In genomic region chr10:4847580-4848020, GRCh38 we compare ENCODE assay signal across 1 cellular context.
TF ChIP-seq lines count a peak whose summit lies in the region.

No MANE protein-coding gene starts in this region.

TF ChIP-seq in K562, 482 proteins besides CTCF, POLR2A, EP300 and RAD21 (continued from another document and continues in another):
- TF ChIP-seq CTBP1 (IDR thresholded peaks at IDR 0.05; ENCODE audit: borderline replicate concordance) (peak; percentile 12; the same call in 1 of the 2 replicates), ZEB2 (IDR thresholded peaks at IDR 0.05) (no peak), ZNF695 (CRISPR knock-in tag; IDR thresholded peaks at IDR 0.05) (no peak), ZNF444 (CRISPR knock-in tag; IDR thresholded peaks at IDR 0.05) (no peak), DPF2 (IDR thresholded peaks at IDR 0.05) (peak; percentile 67; the same call in 1 of the 2 replicates), XRCC4 (IDR thresholded peaks at IDR 0.05; ENCODE audit: extremely low read depth, insufficient read depth, insufficient read length) (no peak), RFX1 (IDR thresholded peaks at IDR 0.05) (no peak), GABPB2 (CRISPR knock-in tag; conservative IDR thresholded peaks at IDR 0.05) (no peak), TGIF2 (CRISPR knock-in tag; IDR thresholded peaks at IDR 0.05) (no peak), ELK3 (CRISPR knock-in tag; IDR thresholded peaks at IDR 0.05) (no peak), CEBPB (tag; IDR thresholded peaks at IDR 0.05) (peak; percentile 31; the same call in 1 of the 2 replicates), SPI1 (IDR thresholded peaks at IDR 0.05; ENCODE audit: borderline replicate concordance, low read depth, low read length) (no peak), PREB (CRISPR knock-in tag; IDR thresholded peaks at IDR 0.05) (no peak), MEIS2 (IDR thresholded peaks at IDR 0.05; ENCODE audit: partially characterized antibody) (no peak), ETS1 (conservative IDR thresholded peaks at IDR 0.05; ENCODE audit: control insufficient read depth, low read depth, low read length) (no peak), TCF7L2 (IDR thresholded peaks at IDR 0.05; ENCODE audit: low read depth, low read length) (no peak), ZNF175 (CRISPR knock-in tag; IDR thresholded peaks at IDR 0.05; ENCODE audit: low read depth) (peak; percentile 63), TBP (optimal IDR thresholded peaks at IDR 0.05; ENCODE audit: low read depth, low read length) (no peak), BRCA1 (IDR thresholded peaks at IDR 0.05) (no peak), BRCA1 (CRISPR knock-in tag; IDR thresholded peaks at IDR 0.05) (no peak), RFX7 (CRISPR knock-in tag; IDR thresholded peaks at IDR 0.05) (no peak), NFXL1 (CRISPR knock-in tag; IDR thresholded peaks at IDR 0.05) (no peak), PHF8 (IDR thresholded peaks at IDR 0.05; ENCODE audit: borderline replicate concordance, low read length) (peak; percentile 10; the same call in 1 of the 2 replicates), PKNOX1 (IDR thresholded peaks at IDR 0.05) (no peak), ESRRA (IDR thresholded peaks at IDR 0.05; ENCODE audit: borderline replicate concordance, low read depth) (no peak), IRF1 (CRISPR knock-in tag; IDR thresholded peaks at IDR 0.05; ENCODE audit: borderline replicate concordance) (no peak), SMARCC2 (IDR thresholded peaks at IDR 0.05; ENCODE audit: low read depth) (peak; percentile 56; the same call in 1 of the 2 replicates), GTF2E2 (tag; IDR thresholded peaks at IDR 0.05) (no peak), ETS2 (tag; IDR thresholded peaks at IDR 0.05; ENCODE audit: borderline replicate concordance, poor library complexity, severe bottlenecking) (no peak), HMGN3 (IDR thresholded peaks at IDR 0.05; ENCODE audit: borderline replicate concordance, extremely low read depth, insufficient read length, low read depth, low read length) (no peak), ZBTB2 (IDR thresholded peaks at IDR 0.05) (no peak), TEAD4 (IDR thresholded peaks at IDR 0.05; ENCODE audit: low read length) (no peak), TEAD4 (CRISPR knock-in tag; IDR thresholded peaks at IDR 0.05; ENCODE audit: borderline replicate concordance) (no peak), ZNF12 (CRISPR knock-in tag; IDR thresholded peaks at IDR 0.05) (no peak), ZNF121 (CRISPR knock-in tag; conservative IDR thresholded peaks at IDR 0.05) (no peak), CREM (IDR thresholded peaks at IDR 0.05; ENCODE audit: low read depth) (peak; percentile 61), HOXB6 (CRISPR knock-in tag; IDR thresholded peaks at IDR 0.05; ENCODE audit: borderline replicate concordance) (no peak), SMAD3 (CRISPR knock-in tag; conservative IDR thresholded peaks at IDR 0.05) (no peak), PATZ1 (CRISPR knock-in tag; IDR thresholded peaks at IDR 0.05; ENCODE audit: borderline replicate concordance) (no peak), ZNF224 (CRISPR knock-in tag; IDR thresholded peaks at IDR 0.05) (no peak), ZNF41 (CRISPR knock-in tag; conservative IDR thresholded peaks at IDR 0.05) (no peak), TARDBP (IDR thresholded peaks at IDR 0.05) (no peak), SREBF2 (CRISPR knock-in tag; IDR thresholded peaks at IDR 0.05) (no peak), ZNF431 (CRISPR knock-in tag; IDR thresholded peaks at IDR 0.05) (no peak), MEF2A (IDR thresholded peaks at IDR 0.05; ENCODE audit: control insufficient read depth, low read depth, low read length) (no peak), TSC22D4 (tag; IDR thresholded peaks at IDR 0.05) (no peak), BRF1 (IDR thresholded peaks at IDR 0.05; ENCODE audit: borderline replicate concordance, extremely low read depth, insufficient read length) (no peak), KLF13 (tag; IDR thresholded peaks at IDR 0.05; ENCODE audit: borderline replicate concordance, low read depth) (no peak), ZBED1 (IDR thresholded peaks at IDR 0.05) (no peak), ATF3 (IDR thresholded peaks at IDR 0.05) (peak; percentile 97), ATF3 (CRISPR knock-in tag; conservative IDR thresholded peaks at IDR 0.05) (no peak), RFX5 (IDR thresholded peaks at IDR 0.05; ENCODE audit: low read depth, low read length) (no peak), SMARCA5 (IDR thresholded peaks at IDR 0.05) (no peak), ETV6 (IDR thresholded peaks at IDR 0.05; ENCODE audit: borderline replicate concordance in 1 of 2, low read depth in 2 of 2, low read length in 1 of 2) (no peak), ETV6 (CRISPR knock-in tag; IDR thresholded peaks at IDR 0.05; ENCODE audit: borderline replicate concordance) (no peak), ZNF449 (CRISPR knock-in tag; IDR thresholded peaks at IDR 0.05) (no peak), POLR2AphosphoS2 (IDR thresholded peaks at IDR 0.05; ENCODE audit: low read length) (no peak), PHB (CRISPR knock-in tag; IDR thresholded peaks at IDR 0.05) (no peak), YBX1 (IDR thresholded peaks at IDR 0.05) (no peak), TEAD1 (CRISPR knock-in tag; IDR thresholded peaks at IDR 0.05) (no peak), GTF3C2 (IDR thresholded peaks at IDR 0.05; ENCODE audit: borderline replicate concordance, extremely low read depth, insufficient read length) (no peak), ZNF184 (CRISPR knock-in tag; IDR thresholded peaks at IDR 0.05) (no peak), FOSL1 (tag; conservative IDR thresholded peaks at IDR 0.05) (peak; percentile 88), ZNF445 (CRISPR knock-in tag; IDR thresholded peaks at IDR 0.05; ENCODE audit: low read depth) (no peak), ZNF174 (CRISPR knock-in tag; IDR thresholded peaks at IDR 0.05) (no peak), IRF2 (CRISPR knock-in tag; IDR thresholded peaks at IDR 0.05) (no peak), MTA2 (IDR thresholded peaks at IDR 0.05; ENCODE audit: low read depth) (no peak)
